8 cellular contexts compared by ENCODE assay signal in the genomic region with DNA sequence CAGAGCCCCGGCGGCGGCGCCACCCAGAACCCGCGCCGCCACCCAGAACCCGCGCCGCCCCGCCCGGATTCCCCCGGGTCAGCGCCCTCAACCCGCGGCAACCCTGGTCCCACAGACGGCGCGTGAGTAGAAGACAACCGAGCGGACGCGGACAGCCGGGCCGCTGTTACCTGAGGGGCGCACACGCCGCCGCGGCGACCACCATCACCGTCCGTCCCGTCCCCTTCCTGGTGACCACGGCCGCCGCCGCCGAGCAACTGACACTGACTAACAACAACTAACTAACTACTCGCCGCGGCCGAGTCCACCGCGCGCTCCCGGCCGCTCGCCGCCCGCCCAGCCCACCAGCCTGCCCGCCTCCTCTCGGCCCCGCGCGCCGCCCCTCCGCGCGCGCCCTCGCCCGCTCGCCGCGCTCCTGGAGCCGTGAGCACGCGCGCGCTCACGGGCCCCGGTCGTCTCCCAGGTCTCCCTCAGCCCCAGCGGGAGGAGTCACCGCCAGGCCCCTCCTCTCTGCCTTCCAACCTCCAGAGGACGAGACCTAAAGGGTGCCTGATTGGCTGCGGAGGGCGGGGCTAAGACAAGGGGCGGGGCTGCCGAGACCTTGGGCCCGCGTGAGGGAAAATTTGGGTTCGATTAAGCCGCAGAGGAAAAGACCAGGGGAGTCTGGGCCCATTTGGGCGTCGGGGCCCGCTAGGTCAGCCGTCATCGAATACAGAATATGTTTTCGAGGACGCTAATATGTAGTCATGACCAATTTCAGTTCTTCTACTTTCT. TPM values are rescaled to one million over a fixed set of nuclear protein-coding genes. Genes with fewer than 3 reads are reported as not detected.
A peak's percentile ranks its signal among the peaks of the same experiment; 100 is the strongest.
DNase-seq lines count a peak whose midpoint lies in the region; ATAC-seq, FAIRE-seq and TF ChIP-seq lines count a peak whose summit lies in the region.

A gene with protein sequence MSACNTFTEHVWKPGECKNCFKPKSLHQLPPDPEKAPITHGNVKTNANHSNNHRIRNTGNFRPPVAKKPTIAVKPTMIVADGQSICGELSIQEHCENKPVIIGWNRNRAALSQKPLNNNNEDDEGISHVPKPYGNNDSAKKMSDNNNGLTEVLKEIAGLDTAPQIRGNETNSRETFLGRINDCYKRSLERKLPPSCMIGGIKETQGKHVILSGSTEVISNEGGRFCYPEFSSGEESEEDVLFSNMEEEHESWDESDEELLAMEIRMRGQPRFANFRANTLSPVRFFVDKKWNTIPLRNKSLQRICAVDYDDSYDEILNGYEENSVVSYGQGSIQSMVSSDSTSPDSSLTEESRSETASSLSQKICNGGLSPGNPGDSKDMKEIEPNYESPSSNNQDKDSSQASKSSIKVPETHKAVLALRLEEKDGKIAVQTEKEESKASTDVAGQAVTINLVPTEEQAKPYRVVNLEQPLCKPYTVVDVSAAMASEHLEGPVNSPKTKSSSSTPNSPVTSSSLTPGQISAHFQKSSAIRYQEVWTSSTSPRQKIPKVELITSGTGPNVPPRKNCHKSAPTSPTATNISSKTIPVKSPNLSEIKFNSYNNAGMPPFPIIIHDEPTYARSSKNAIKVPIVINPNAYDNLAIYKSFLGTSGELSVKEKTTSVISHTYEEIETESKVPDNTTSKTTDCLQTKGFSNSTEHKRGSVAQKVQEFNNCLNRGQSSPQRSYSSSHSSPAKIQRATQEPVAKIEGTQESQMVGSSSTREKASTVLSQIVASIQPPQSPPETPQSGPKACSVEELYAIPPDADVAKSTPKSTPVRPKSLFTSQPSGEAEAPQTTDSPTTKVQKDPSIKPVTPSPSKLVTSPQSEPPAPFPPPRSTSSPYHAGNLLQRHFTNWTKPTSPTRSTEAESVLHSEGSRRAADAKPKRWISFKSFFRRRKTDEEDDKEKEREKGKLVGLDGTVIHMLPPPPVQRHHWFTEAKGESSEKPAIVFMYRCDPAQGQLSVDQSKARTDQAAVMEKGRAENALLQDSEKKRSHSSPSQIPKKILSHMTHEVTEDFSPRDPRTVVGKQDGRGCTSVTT (N-terminal part only) (minus strand): TSS at position 269 of the 774 bp plus-strand sequence. CDS start 238,178 bp downstream, outside the sequence.

- H2AFZ ChIP-seq in DND-41 (ENCODE audit: low read depth, low read length): peak within 1 kb of the TSS; percentile 84
- peak within 1 kb of the TSS; percentile 90 for H2AFZ ChIP-seq in Karpas-422 (ENCODE audit: low read length)

- TF ChIP-seq POLR2A in esophagus muscularis mucosa (IDR thresholded peaks at IDR 0.05; ENCODE audit: low read depth): peak; percentile 80

- intact Hi-C loops in esophagus muscularis mucosa (cut with DNase I): loop anchor here (2.0 kb wide), 1 partner anchor 77 kb away; no protein-coding TSS in a partner anchor

- H3K79me2 ChIP-seq in DND-41 (ENCODE audit: insufficient read depth, low read length): peaks cover 83% of the 10 kb centered on the region
- peaks cover 9% of the 10 kb centered on the region for H3K79me2 ChIP-seq in Karpas-422 (ENCODE audit: low read length)

- TF ChIP-seq EP300 in esophagus muscularis mucosa (IDR thresholded peaks at IDR 0.05): no peak

- peak within 1 kb of the TSS; percentile 100 for H3K27ac Mint-ChIP-seq in activated T-cell treated with anti-CD3 and anti-CD28 coated beads, Interleukin-2, amount 50 U/mL, for 72 hours

- peak within 1 kb of the TSS; percentile 97 to 99 for H3K4me3 Mint-ChIP-seq in activated T-cell treated with anti-CD3 and anti-CD28 coated beads, Interleukin-2, amount 50 U/mL, for 72 hours

- H3K9ac ChIP-seq in DND-41 (ENCODE audit: low read depth, low read length): peak within 1 kb of the TSS; percentile 66
- peak within 1 kb of the TSS; percentile 81 for H3K9ac ChIP-seq in Karpas-422 (ENCODE audit: low read length)

- H3K27me3 Mint-ChIP-seq in activated T-cell treated with anti-CD3 and anti-CD28 coated beads, Interleukin-2, amount 50 U/mL, for 72 hours (ENCODE audit: low read depth): no peaks in the 10 kb centered on the region

- H3K4me2 ChIP-seq in DND-41 (ENCODE audit: insufficient read depth, low read length) (peak within 1 kb of the TSS; percentile 76), Karpas-422 (ENCODE audit: low read depth, low read length, poor library complexity, severe bottlenecking) (peak within 1 kb of the TSS; percentile 94)

- no peaks in the 10 kb centered on the region for H3K9me3 Mint-ChIP-seq in activated T-cell treated with anti-CD3 and anti-CD28 coated beads, Interleukin-2, amount 50 U/mL, for 72 hours

- H3K27ac ChIP-seq in DND-41 (ENCODE audit: low read length): peak within 1 kb of the TSS; percentile 94
- H3K27ac ChIP-seq in Karpas-422 (ENCODE audit: low read length): peak within 1 kb of the TSS; percentile 70
- peak within 1 kb of the TSS; percentile 87 to 90 (median 90) for H3K27ac ChIP-seq in esophagus muscularis mucosa (replicated peaks in 1 of 4)

- no peak for FAIRE-seq in RCC 7860 (lab: Jason Lieb, UNC)

- DNase-seq in DND-41 (peak; percentile 99), Karpas-422 (peak; percentile 99), RCC 7860 (ENCODE audit: low spot score) (peak; percentile 94), esophagus muscularis mucosa (ENCODE audit: extremely low spot score) (peak; percentile 99), myocyte (ENCODE audit: low read depth) (peak; percentile 99)
- peak; percentile 99 to 100 for DNase-seq in activated T-cell treated with anti-CD3 and anti-CD28 coated beads, Interleukin-2, amount 50 U/mL, for 72 hours
- peak; percentile 99 to 100 for DNase-seq in stimulated activated CD8-positive, alpha-beta memory T cell treated with anti-CD3 and anti-CD28 coated beads, Interleukin-7, amount 100 ng/mL, for 4 hours (ENCODE audit: low read depth in 2 of 2)

- peaks cover 51% of the 10 kb centered on the region for H3K4me1 ChIP-seq in DND-41 (ENCODE audit: insufficient read depth, low read length)
- H3K4me1 ChIP-seq in Karpas-422 (ENCODE audit: low read length): peaks cover 16% of the 10 kb centered on the region
- H3K4me1 ChIP-seq in esophagus muscularis mucosa: peaks cover 40 to 79% (median 73%) of the 10 kb centered on the region in 4 donors

- H3K4me3 ChIP-seq in DND-41 (ENCODE audit: low read depth in 1 of 2, low read length in 2 of 2) (peak within 1 kb of the TSS; percentile 48 to 81; a peak in 3 of 4 replicates), Karpas-422 (ENCODE audit: low read length) (peak within 1 kb of the TSS; percentile 80), esophagus muscularis mucosa (peak within 1 kb of the TSS; percentile 85 to 94 (median 92))

- peaks cover 8 to 10% of the 10 kb centered on the region in 2 donors for H3K36me3 Mint-ChIP-seq in activated T-cell treated with anti-CD3 and anti-CD28 coated beads, Interleukin-2, amount 50 U/mL, for 72 hours (ENCODE audit: insufficient read depth in 2 of 2)

- ATAC-seq in DND-41 (ENCODE audit: insufficient read depth, low read depth) (peak; percentile 96), GM21825 (IDR thresholded peaks at IDR 0.05; ENCODE audit: unreplicated experiment) (peak; percentile 89)
- peak; percentile 96 for ATAC-seq in activated T-cell treated with anti-CD3 and anti-CD28 coated beads, Interleukin-2, amount 50 U/mL, for 72 hours (replicated peaks in 1 of 2)

- peaks cover 49% of the 10 kb centered on the region for H3K4me1 Mint-ChIP-seq in activated T-cell treated with anti-CD3 and anti-CD28 coated beads, Interleukin-2, amount 50 U/mL, for 72 hours (ENCODE audit: low read depth)

- H4K20me1 ChIP-seq in DND-41 (ENCODE audit: insufficient read depth, low read length) (peaks cover 11% of the 10 kb centered on the region; the same call in 1 of the 2 replicates), Karpas-422 (ENCODE audit: insufficient read depth, low read depth, low read length) (peaks cover 18% of the 10 kb centered on the region)

- 0% methylated on average over 13 of the region's 92 CpGs for WGBS in esophagus muscularis mucosa

- H3K9me2 ChIP-seq in Karpas-422 (replicated peaks; ENCODE audit: insufficient read depth, low read length): no peaks in the 10 kb centered on the region

- no peak for TF ChIP-seq CTCF in DND-41 (IDR thresholded peaks at IDR 0.05; ENCODE audit: borderline replicate concordance, extremely low read depth, low read length, poor library complexity, severe bottlenecking)
- no peak for TF ChIP-seq CTCF in esophagus muscularis mucosa (IDR thresholded peaks at IDR 0.05)

- no peaks in the 10 kb centered on the region for H3K9me3 ChIP-seq in DND-41 (ENCODE audit: insufficient read depth, low read length, severe bottlenecking)
- no peaks in the 10 kb centered on the region for H3K9me3 ChIP-seq in Karpas-422 (ENCODE audit: low read length)
- H3K9me3 ChIP-seq in esophagus muscularis mucosa: no peaks in the 10 kb centered on the region

- no peaks in the 10 kb centered on the region; the same call in 1 of the 2 replicates for H3K36me3 ChIP-seq in DND-41 (ENCODE audit: insufficient read depth, low read length)
- no peaks in the 10 kb centered on the region for H3K36me3 ChIP-seq in Karpas-422 (ENCODE audit: insufficient read depth, low read length)
- no peaks in the 10 kb centered on the region for H3K36me3 ChIP-seq in esophagus muscularis mucosa

- no peaks in the 10 kb centered on the region for H3K27me3 ChIP-seq in DND-41 (ENCODE audit: insufficient read depth, low read length, poor library complexity)
- H3K27me3 ChIP-seq in Karpas-422 (ENCODE audit: low read length): no peaks in the 10 kb centered on the region
- no peaks in the 10 kb centered on the region for H3K27me3 ChIP-seq in esophagus muscularis mucosa

RNA-seq across cellular contexts. Expression of the gene that starts here (rescaled TPM):
- total RNA-seq in Karpas-422 (2014; rRNA removed; shearing (Covaris generic); ENCODE audit: low replicate concordance): 1.4 and 2.5 TPM in 2 replicates
- total RNA-seq in activated T-cell treated with anti-CD3 and anti-CD28 coated beads, Interleukin-2, amount 50 U/mL, for 72 hours: 10 to 100 TPM; 33.6 to 45.7 TPM
- total RNA-seq in esophagus muscularis mucosa (100 to 1,000 TPM in 2 of 4 donors, 10 to 100 TPM in 2; 91.8 to 170 (median 123) TPM), myocyte (16.0 and 25.2 TPM in 2 replicates)
- 22.4 TPM for polyA plus RNA-seq in myocyte (2012)

Comparison
In these comparisons a context has a peak if more than half of its experiments do, and no peak if none do; other contexts are left out.
1. Peak in every context shown above with its lines: DNase-seq, ATAC-seq, H3K4me3 ChIP-seq and H3K27ac ChIP-seq.